ENCODE assay signal across 9 cellular contexts in genomic region chr11:19595840-19596751, GRCh38.
DNase-seq lines count a peak whose midpoint lies in the region; ATAC-seq and TF ChIP-seq lines count a peak whose summit lies in the region.
"Had no signal": no experiment of that assay in that cellular context is flagged by ENCODE, and none has a peak within 500 bp of the region (broad histone marks: within the 10 kb centered on the region; RNA-seq: fewer than 3 reads in every experiment).

No MANE protein-coding gene starts in this region.

- WGBS in suprapubic skin, result 49% methylated on average over 10 of the region's 12 CpGs

- no peak for TF ChIP-seq CTCF in suprapubic skin (IDR thresholded peaks at IDR 0.05)

- no peaks in the 10 kb centered on the region for H3K36me3 ChIP-seq in suprapubic skin

- TF ChIP-seq EP300 in suprapubic skin (IDR thresholded peaks at IDR 0.05), result no peak

- H3K27ac ChIP-seq in suprapubic skin, result peak overlapping the region; percentile 85

- no peak overlapping the region for H3K4me3 ChIP-seq in suprapubic skin

- TF ChIP-seq POLR2A in suprapubic skin (IDR thresholded peaks at IDR 0.05), result peak in 1 of 2 donors; percentile 19

- H3K4me1 ChIP-seq in suprapubic skin, result peaks cover 11% of the 10 kb centered on the region

- DNase-seq in HS-27A (ENCODE audit: low read depth), result peak; percentile 97
- DNase-seq in cerebellum (ENCODE audit: low spot score), result peak; percentile 34
- peak; percentile 5 for DNase-seq in left kidney (ENCODE audit: low read depth, low spot score)
- peak in 1 of 2 donors; percentile 80 for DNase-seq in suprapubic skin (ENCODE audit: low spot score in 2 of 2)
- DNase-seq in SW480 (ENCODE audit: low spot score), result no peak
- DNase-seq in putamen (ENCODE audit: low spot score), result no peak
- DNase-seq: NCI-H2081 had no signal

- H3K9me3 ChIP-seq in suprapubic skin, result no peaks in the 10 kb centered on the region

- no peaks in the 10 kb centered on the region for H3K27me3 ChIP-seq in suprapubic skin

- ATAC-seq in HG03039 (IDR thresholded peaks at IDR 0.05; ENCODE audit: unreplicated experiment) (no peak), GM21737 (IDR thresholded peaks at IDR 0.05; ENCODE audit: unreplicated experiment) (no peak)

Comparison
In these comparisons a context has a peak if more than half of its experiments do, and no peak if none do; other contexts are left out.
1. DNase-seq: peak in HS-27A (single experiment), cerebellum (single experiment) and left kidney (single experiment); none in SW480 (single experiment) and putamen (single experiment).